ENCODE assay signal across 15 cellular contexts in genomic region chr3:70771426-70772147, GRCh38.
A peak's percentile ranks its signal among the peaks of the same experiment; 100 is the strongest.
DNase-seq lines count a peak whose midpoint lies in the region; ATAC-seq, FAIRE-seq and TF ChIP-seq lines count a peak whose summit lies in the region.
"Had no signal": no experiment of that assay in that cellular context is flagged by ENCODE, and none has a peak within 500 bp of the region (broad histone marks: within the 10 kb centered on the region; RNA-seq: fewer than 3 reads in every experiment).

No MANE protein-coding gene starts in this region.

- H2BK12ac ChIP-seq in trophoblast cell (ENCODE audit: low read length) = no peak overlapping the region

- H3K18ac ChIP-seq in trophoblast cell (ENCODE audit: low read length) = no peak overlapping the region

- H3K79me2 ChIP-seq in GM12878 (ENCODE audit: control insufficient read depth, insufficient read depth, low read length) (no peaks in the 10 kb centered on the region), osteoblast (ENCODE audit: insufficient read depth, low read length) (no peaks in the 10 kb centered on the region), trophoblast cell (ENCODE audit: control insufficient read depth, insufficient read depth, low read length, poor library complexity) (no peaks in the 10 kb centered on the region)

- BruUV-seq in GM12878 (replicated peaks; lab: Mats Ljungman, UMichigan) = no TSS peak

- SMC1A ChIA-PET in GM12878 (lab: Charles Lee; ENCODE audit: uncharacterized antibody, unreplicated experiment) = no interaction called here

- in situ Hi-C loops in GM12878 (cut with MboI) = no loop called here

- H3K4me3 Mint-ChIP-seq in natural killer cell = no peak overlapping the region
- H3K4me3 Mint-ChIP-seq: CD4-positive, CD25-positive, alpha-beta regulatory T cell; naive thymus-derived CD4-positive, alpha-beta T cell had no signal

- no peaks in the 10 kb centered on the region for H3K9me3 ChIP-seq in GM12878 (replicated peaks; ENCODE audit: control insufficient read depth, insufficient read depth, low read length)
- no peaks in the 10 kb centered on the region for H3K9me3 ChIP-seq in osteoblast (ENCODE audit: low read depth, low read length)
- no peaks in the 10 kb centered on the region for H3K9me3 ChIP-seq in trophoblast cell (ENCODE audit: insufficient read depth, low read depth, low read length)
- H3K9me3 ChIP-seq: right lobe of liver had no signal

- CTCF ChIA-PET in GM12878 (lab: Yijun Ruan, JAX) = no interaction called here

- H3K27me3 Mint-ChIP-seq in natural killer cell (ENCODE audit: low read depth in 2 of 2) = peaks cover 3 to 17% of the 10 kb centered on the region in 2 donors

- POLR2A ChIA-PET in GM12878 (lab: Charles Lee) = no interaction called here

- intact Hi-C loops in GM12878 (cut with micrococcal nuclease; ENCODE audit: unreplicated experiment) = no loop called here
- intact Hi-C loops in natural killer cell (cut with micrococcal nuclease) = no loop called here

- no peak overlapping the region for H2BK5ac ChIP-seq in trophoblast cell (ENCODE audit: low read depth, low read length, poor library complexity)

- no peak overlapping the region for H3K23ac ChIP-seq in trophoblast cell (ENCODE audit: low read length)

- H2AFZ ChIP-seq in GM12878 (ENCODE audit: control insufficient read depth, low read depth, low read length) (no peak overlapping the region), osteoblast (ENCODE audit: low read length) (no peak overlapping the region), trophoblast cell (ENCODE audit: insufficient read depth, low read length, poor library complexity) (no peak overlapping the region)

- H3K27ac ChIP-seq in GM12878 (ENCODE audit: control insufficient read depth, insufficient read depth) = no peak overlapping the region
- H3K27ac ChIP-seq in osteoblast (ENCODE audit: low read depth, low read length) = peak overlapping the region; percentile 18
- H3K27ac ChIP-seq in trophoblast cell (ENCODE audit: low read depth, low read length) = no peak overlapping the region
- H3K27ac ChIP-seq: right lobe of liver had no signal

- H3K14ac ChIP-seq in trophoblast cell (ENCODE audit: low read length) = no peak overlapping the region

- no peak for FAIRE-seq in GM12878 (lab: Jason Lieb, UNC)

- H3K36me3 ChIP-seq in GM12878 (ENCODE audit: control insufficient read depth in 2 of 2, insufficient read depth in 2 of 2, low read length in 1 of 2) = no peaks in the 10 kb centered on the region
- H3K36me3 ChIP-seq in osteoblast (ENCODE audit: insufficient read depth, low read length) = no peaks in the 10 kb centered on the region
- no peaks in the 10 kb centered on the region for H3K36me3 ChIP-seq in trophoblast cell (ENCODE audit: control insufficient read depth in 1 of 2, insufficient read depth in 2 of 2, low read length in 2 of 2)
- H3K36me3 ChIP-seq: right lobe of liver had no signal

- H2AK5ac ChIP-seq in trophoblast cell (ENCODE audit: low read length) = no peak overlapping the region

- no peak overlapping the region for H4K12ac ChIP-seq in trophoblast cell (ENCODE audit: low read depth, low read length)

- no peak for TF ChIP-seq EP300 in GM12878 (IDR thresholded peaks at IDR 0.05; ENCODE audit: borderline replicate concordance in 1 of 2, control insufficient read depth in 1 of 2, low read depth in 2 of 2, low read length in 2 of 2)

- no peak overlapping the region for H4K91ac ChIP-seq in trophoblast cell (ENCODE audit: low read depth, low read length)

- H3K79me1 ChIP-seq in trophoblast cell (ENCODE audit: low read length) = no peaks in the 10 kb centered on the region

- H4K8ac ChIP-seq in trophoblast cell (ENCODE audit: low read depth, low read length) = no peak overlapping the region

- H3K9ac ChIP-seq in GM12878 (ENCODE audit: control insufficient read depth, insufficient read depth, low read length) (no peak overlapping the region), trophoblast cell (ENCODE audit: low read length) (no peak overlapping the region)

- H4K20me1 ChIP-seq in GM12878 (ENCODE audit: control insufficient read depth, insufficient read depth) = no peaks in the 10 kb centered on the region
- H4K20me1 ChIP-seq in osteoblast (ENCODE audit: insufficient read depth, low read length) = no peaks in the 10 kb centered on the region

- ATAC-seq in GM18858 (IDR thresholded peaks at IDR 0.05; ENCODE audit: unreplicated experiment) (peak; percentile 55), HG03159 (IDR thresholded peaks at IDR 0.05; ENCODE audit: unreplicated experiment) (peak; percentile 70), GM12878 (peak; percentile 35), natural killer cell (no peak)
- ATAC-seq: naive thymus-derived CD4-positive, alpha-beta T cell; right lobe of liver; Right ventricle myocardium inferior had no signal

- H2BK120ac ChIP-seq in trophoblast cell (ENCODE audit: insufficient read depth, low read length, poor library complexity) = no peak overlapping the region

- TF ChIP-seq RAD21 in GM12878 (IDR thresholded peaks at IDR 0.05; ENCODE audit: insufficient read depth, low read depth, low read length) = no peak

- RAD21 ChIA-PET in GM12878 (lab: Charles Lee; ENCODE audit: unreplicated experiment) = interaction anchor here (0.5 kb wide), 1 partner anchor 185 kb away, joined by 4 read pairs; no protein-coding TSS in a partner anchor

- no peaks in the 10 kb centered on the region for H3K27me3 ChIP-seq in GM12878 (replicated peaks in 1 of 2; ENCODE audit: control insufficient read depth in 2 of 2, insufficient read depth in 2 of 2, low read length in 1 of 2)
- H3K27me3 ChIP-seq in osteoblast (ENCODE audit: insufficient read depth, low read length) = no peaks in the 10 kb centered on the region
- no peaks in the 10 kb centered on the region for H3K27me3 ChIP-seq in trophoblast cell (ENCODE audit: insufficient read depth, low read length)
- H3K27me3 ChIP-seq: right lobe of liver had no signal

- H3K4me1 Mint-ChIP-seq in natural killer cell = no peaks in the 10 kb centered on the region
- H3K4me1 Mint-ChIP-seq: CD4-positive, CD25-positive, alpha-beta regulatory T cell had no signal

- H3K27ac Mint-ChIP-seq in natural killer cell = no peak overlapping the region
- H3K27ac Mint-ChIP-seq: CD4-positive, CD25-positive, alpha-beta regulatory T cell; naive thymus-derived CD4-positive, alpha-beta T cell had no signal

- DNase-seq in GM12878 (ENCODE audit: low read depth, low spot score) (no peak), osteoblast (ENCODE audit: insufficient read length, low spot score, missing footprints) (no peak), DMS153 (lab: John Stamatoyannopoulos, UW) (no peak), trophoblast cell (no peak), natural killer cell (no peak)
- DNase-seq: amniotic stem cell; kidney glomerular epithelial cell; naive thymus-derived CD4-positive, alpha-beta T cell; NCI-H1417 treated with DMSO at 0.1 percent for 48 hours; NCI-H524 treated with DMSO at 0.1 percent for 48 hours; right lobe of liver had no signal

- WGBS in GM12878 (ENCODE audit: insufficient coverage, insufficient replicate concordance, low lambda C conversion rate, missing lambda C conversion rate) = 21% methylated on average over 4 of the region's 4 CpGs
- WGBS in trophoblast cell (ENCODE audit: extremely low coverage, insufficient coverage, insufficient read length) = no CpG with 5 or more reads among the region's 4 CpGs

- H3K4me1 ChIP-seq in GM12878 (ENCODE audit: control insufficient read depth, insufficient read depth, low read length) (no peaks in the 10 kb centered on the region), osteoblast (ENCODE audit: insufficient read depth, low read length) (peaks cover 9% of the 10 kb centered on the region), trophoblast cell (ENCODE audit: control insufficient read depth in 1 of 2, insufficient read depth in 2 of 2, low read length in 2 of 2) (no peaks in the 10 kb centered on the region)
- H3K4me1 ChIP-seq: right lobe of liver had no signal

- TF ChIP-seq CTCF in GM12878 (IDR thresholded peaks at IDR 0.05 in 2 of 3, conservative IDR thresholded peaks at IDR 0.05 in 1 of 3; ENCODE audit: control insufficient read depth in 2 of 3, extremely low read depth in 1 of 3, insufficient read depth in 1 of 3, low read depth in 3 of 3, low read length in 3 of 3) (no peak), osteoblast (IDR thresholded peaks at IDR 0.05; ENCODE audit: extremely low read depth, low read depth, low read length) (no peak), natural killer cell (IDR thresholded peaks at IDR 0.05) (no peak)

- H3K9me3 Mint-ChIP-seq in natural killer cell = no peaks in the 10 kb centered on the region

- H3K4me3 ChIP-seq in GM12878 (no peak overlapping the region), osteoblast (ENCODE audit: insufficient read depth, low read length) (no peak overlapping the region), trophoblast cell (ENCODE audit: low read depth, low read length) (no peak overlapping the region)
- H3K4me3 ChIP-seq: right lobe of liver had no signal

- H3K36me3 Mint-ChIP-seq in natural killer cell = no peaks in the 10 kb centered on the region
- H3K36me3 Mint-ChIP-seq: CD4-positive, CD25-positive, alpha-beta regulatory T cell; naive thymus-derived CD4-positive, alpha-beta T cell had no signal

- H3K4ac ChIP-seq in trophoblast cell (ENCODE audit: low read depth, low read length) = no peak overlapping the region

- no peak for TF ChIP-seq POLR2A in GM12878 (IDR thresholded peaks at IDR 0.05; ENCODE audit: low read depth, low read length)

- H3K4me2 ChIP-seq in GM12878 (ENCODE audit: control insufficient read depth, insufficient read depth) (no peak overlapping the region), osteoblast (ENCODE audit: insufficient read depth, low read length) (no peak overlapping the region), trophoblast cell (ENCODE audit: low read length) (no peak overlapping the region)

TF ChIP-seq in GM12878, 131 proteins besides CTCF, POLR2A, EP300 and RAD21 (continues in another document):
- TF ChIP-seq JUNB (IDR thresholded peaks at IDR 0.05) = peak; percentile 79
- TF ChIP-seq, protein P1, sequence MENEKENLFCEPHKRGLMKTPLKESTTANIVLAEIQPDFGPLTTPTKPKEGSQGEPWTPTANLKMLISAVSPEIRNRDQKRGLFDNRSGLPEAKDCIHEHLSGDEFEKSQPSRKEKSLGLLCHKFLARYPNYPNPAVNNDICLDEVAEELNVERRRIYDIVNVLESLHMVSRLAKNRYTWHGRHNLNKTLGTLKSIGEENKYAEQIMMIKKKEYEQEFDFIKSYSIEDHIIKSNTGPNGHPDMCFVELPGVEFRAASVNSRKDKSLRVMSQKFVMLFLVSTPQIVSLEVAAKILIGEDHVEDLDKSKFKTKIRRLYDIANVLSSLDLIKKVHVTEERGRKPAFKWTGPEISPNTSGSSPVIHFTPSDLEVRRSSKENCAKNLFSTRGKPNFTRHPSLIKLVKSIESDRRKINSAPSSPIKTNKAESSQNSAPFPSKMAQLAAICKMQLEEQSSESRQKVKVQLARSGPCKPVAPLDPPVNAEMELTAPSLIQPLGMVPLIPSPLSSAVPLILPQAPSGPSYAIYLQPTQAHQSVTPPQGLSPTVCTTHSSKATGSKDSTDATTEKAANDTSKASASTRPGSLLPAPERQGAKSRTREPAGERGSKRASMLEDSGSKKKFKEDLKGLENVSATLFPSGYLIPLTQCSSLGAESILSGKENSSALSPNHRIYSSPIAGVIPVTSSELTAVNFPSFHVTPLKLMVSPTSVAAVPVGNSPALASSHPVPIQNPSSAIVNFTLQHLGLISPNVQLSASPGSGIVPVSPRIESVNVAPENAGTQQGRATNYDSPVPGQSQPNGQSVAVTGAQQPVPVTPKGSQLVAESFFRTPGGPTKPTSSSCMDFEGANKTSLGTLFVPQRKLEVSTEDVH (IDR thresholded peaks at IDR 0.05; ENCODE audit: low read depth, partially characterized antibody) = no peak

Comparison
In these comparisons a context has a peak if more than half of its experiments do, and no peak if none do; other contexts are left out.
1. ATAC-seq: peak in GM18858 (single experiment), HG03159 (single experiment) and GM12878 (single experiment); none in natural killer cell (0 of 3).